ENCODE assay signal across 1 cellular context in genomic region chr21:29873908-29874307, GRCh38.
TF ChIP-seq lines count a peak whose summit lies in the region.

No MANE protein-coding gene starts in this region.

TF ChIP-seq in WTC11, 78 proteins besides CTCF, POLR2A, EP300 and RAD21 (continued from another document):
- no peak for TF ChIP-seq ZNF425 (CRISPR knock-in tag; conservative IDR thresholded peaks at IDR 0.05)
- no peak for TF ChIP-seq MAX (CRISPR knock-in tag; IDR thresholded peaks at IDR 0.05)
- TF ChIP-seq ETV6 (CRISPR knock-in tag; IDR thresholded peaks at IDR 0.05) = no peak
- no peak for TF ChIP-seq FOXK1 (CRISPR knock-in tag; IDR thresholded peaks at IDR 0.05)
- TF ChIP-seq TCF7 (CRISPR knock-in tag; IDR thresholded peaks at IDR 0.05; ENCODE audit: low read depth) = no peak
- no peak for TF ChIP-seq FOXP1 (CRISPR knock-in tag; IDR thresholded peaks at IDR 0.05; ENCODE audit: borderline replicate concordance)
